Comparison of ENCODE assay signal across 1 cellular context in the genomic region with DNA sequence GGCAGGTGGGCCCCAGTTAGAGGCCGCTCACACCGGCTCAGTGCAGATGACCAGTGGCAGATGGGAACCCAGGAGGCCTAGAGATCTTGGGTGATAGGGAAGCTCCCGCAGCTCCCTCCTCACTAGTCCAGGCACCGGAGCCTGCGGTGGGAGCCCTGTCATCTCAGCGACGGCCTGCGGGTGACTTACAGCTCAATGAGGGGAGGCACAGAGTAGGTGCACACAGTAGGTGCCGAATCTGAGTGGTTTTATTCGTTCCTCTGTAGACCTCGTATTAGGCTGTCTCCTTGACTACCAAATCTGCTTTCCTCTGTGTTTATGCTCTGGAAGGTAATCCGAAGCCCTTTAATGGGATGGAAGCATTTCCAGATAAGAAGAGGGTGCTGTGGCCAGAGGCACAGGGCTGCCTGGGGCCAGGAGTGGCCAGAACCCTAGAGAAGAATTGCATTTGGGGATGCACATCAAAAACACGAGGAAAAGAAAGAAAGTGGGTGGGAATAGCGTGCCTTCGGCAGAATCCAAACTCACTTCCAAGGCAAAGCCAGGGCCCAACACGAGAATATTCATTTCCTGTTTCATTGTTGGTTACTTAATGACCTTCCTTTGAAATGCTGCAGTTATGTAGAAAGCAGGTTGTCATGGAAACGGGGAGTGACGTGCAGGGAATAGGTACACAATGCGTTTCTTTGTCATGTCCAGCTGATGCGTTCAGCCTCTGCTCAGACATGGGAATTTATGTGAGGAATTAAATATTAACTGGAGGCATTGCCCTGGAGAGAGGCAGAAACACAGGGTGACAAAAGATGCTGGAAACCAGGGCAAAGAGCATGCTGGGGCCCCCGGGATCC.
TF ChIP-seq lines count a peak whose summit lies in the region.

No MANE protein-coding gene starts in this region.

TF ChIP-seq in HepG2, 621 proteins besides CTCF, POLR2A, EP300 and RAD21 (continued from another document and continues in another):
- TF ChIP-seq, protein P1, sequence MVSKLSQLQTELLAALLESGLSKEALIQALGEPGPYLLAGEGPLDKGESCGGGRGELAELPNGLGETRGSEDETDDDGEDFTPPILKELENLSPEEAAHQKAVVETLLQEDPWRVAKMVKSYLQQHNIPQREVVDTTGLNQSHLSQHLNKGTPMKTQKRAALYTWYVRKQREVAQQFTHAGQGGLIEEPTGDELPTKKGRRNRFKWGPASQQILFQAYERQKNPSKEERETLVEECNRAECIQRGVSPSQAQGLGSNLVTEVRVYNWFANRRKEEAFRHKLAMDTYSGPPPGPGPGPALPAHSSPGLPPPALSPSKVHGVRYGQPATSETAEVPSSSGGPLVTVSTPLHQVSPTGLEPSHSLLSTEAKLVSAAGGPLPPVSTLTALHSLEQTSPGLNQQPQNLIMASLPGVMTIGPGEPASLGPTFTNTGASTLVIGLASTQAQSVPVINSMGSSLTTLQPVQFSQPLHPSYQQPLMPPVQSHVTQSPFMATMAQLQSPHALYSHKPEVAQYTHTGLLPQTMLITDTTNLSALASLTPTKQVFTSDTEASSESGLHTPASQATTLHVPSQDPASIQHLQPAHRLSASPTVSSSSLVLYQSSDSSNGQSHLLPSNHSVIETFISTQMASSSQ (IDR thresholded peaks at IDR 0.05; ENCODE audit: low read depth), result peak; percentile 95
- TF ChIP-seq, protein P1 (CRISPR knock-in tag; IDR thresholded peaks at IDR 0.05; ENCODE audit: borderline replicate concordance), result peak; percentile 98
- TF ChIP-seq PRPF4 (IDR thresholded peaks at IDR 0.05; ENCODE audit: low read depth, low read length, poor library complexity, severe bottlenecking), result no peak
- TF ChIP-seq SP4 (CRISPR knock-in tag; IDR thresholded peaks at IDR 0.05), result peak; percentile 22; the same call in 1 of the 2 replicates
- TF ChIP-seq, protein P2, sequence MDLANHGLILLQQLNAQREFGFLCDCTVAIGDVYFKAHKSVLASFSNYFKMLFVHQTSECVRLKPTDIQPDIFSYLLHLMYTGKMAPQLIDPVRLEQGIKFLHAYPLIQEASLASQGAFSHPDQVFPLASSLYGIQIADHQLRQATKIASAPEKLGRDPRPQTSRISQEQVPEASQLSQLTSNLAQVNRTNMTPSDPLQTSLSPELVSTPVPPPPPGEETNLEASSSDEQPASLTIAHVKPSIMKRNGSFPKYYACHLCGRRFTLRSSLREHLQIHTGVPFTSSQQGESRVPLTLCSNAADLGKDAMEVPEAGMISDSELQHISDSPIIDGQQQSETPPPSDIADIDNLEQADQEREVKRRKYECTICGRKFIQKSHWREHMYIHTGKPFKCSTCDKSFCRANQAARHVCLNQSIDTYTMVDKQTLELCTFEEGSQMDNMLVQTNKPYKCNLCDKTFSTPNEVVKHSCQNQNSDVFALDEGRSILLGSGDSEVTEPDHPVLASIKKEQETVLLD (CRISPR knock-in tag; IDR thresholded peaks at IDR 0.05; ENCODE audit: low read depth), result no peak; the same call in 1 of the 2 replicates
- no peak for TF ChIP-seq PAWR (CRISPR knock-in tag; IDR thresholded peaks at IDR 0.05; ENCODE audit: borderline replicate concordance)
- TF ChIP-seq TGIF2 (CRISPR knock-in tag; IDR thresholded peaks at IDR 0.05), result peak; percentile 73
- no peak for TF ChIP-seq ZNF777 (CRISPR knock-in tag; IDR thresholded peaks at IDR 0.05)
- TF ChIP-seq ZNF839 (CRISPR knock-in tag; IDR thresholded peaks at IDR 0.05; ENCODE audit: borderline replicate concordance), result 0 out of 2 replicates have a peak, but pooled peaks have one; percentile 72
- TF ChIP-seq STAT5B (CRISPR knock-in tag; IDR thresholded peaks at IDR 0.05), result no peak
- TF ChIP-seq, protein P3, sequence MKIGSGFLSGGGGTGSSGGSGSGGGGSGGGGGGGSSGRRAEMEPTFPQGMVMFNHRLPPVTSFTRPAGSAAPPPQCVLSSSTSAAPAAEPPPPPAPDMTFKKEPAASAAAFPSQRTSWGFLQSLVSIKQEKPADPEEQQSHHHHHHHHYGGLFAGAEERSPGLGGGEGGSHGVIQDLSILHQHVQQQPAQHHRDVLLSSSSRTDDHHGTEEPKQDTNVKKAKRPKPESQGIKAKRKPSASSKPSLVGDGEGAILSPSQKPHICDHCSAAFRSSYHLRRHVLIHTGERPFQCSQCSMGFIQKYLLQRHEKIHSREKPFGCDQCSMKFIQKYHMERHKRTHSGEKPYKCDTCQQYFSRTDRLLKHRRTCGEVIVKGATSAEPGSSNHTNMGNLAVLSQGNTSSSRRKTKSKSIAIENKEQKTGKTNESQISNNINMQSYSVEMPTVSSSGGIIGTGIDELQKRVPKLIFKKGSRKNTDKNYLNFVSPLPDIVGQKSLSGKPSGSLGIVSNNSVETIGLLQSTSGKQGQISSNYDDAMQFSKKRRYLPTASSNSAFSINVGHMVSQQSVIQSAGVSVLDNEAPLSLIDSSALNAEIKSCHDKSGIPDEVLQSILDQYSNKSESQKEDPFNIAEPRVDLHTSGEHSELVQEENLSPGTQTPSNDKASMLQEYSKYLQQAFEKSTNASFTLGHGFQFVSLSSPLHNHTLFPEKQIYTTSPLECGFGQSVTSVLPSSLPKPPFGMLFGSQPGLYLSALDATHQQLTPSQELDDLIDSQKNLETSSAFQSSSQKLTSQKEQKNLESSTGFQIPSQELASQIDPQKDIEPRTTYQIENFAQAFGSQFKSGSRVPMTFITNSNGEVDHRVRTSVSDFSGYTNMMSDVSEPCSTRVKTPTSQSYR (CRISPR knock-in tag; IDR thresholded peaks at IDR 0.05; ENCODE audit: borderline replicate concordance), result peak; percentile 28; the same call in 1 of the 2 replicates
- TF ChIP-seq, protein P4, sequence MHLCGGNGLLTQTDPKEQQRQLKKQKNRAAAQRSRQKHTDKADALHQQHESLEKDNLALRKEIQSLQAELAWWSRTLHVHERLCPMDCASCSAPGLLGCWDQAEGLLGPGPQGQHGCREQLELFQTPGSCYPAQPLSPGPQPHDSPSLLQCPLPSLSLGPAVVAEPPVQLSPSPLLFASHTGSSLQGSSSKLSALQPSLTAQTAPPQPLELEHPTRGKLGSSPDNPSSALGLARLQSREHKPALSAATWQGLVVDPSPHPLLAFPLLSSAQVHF (CRISPR knock-in tag; IDR thresholded peaks at IDR 0.05), result peak; percentile 73
- TF ChIP-seq GABPB1 (CRISPR knock-in tag; IDR thresholded peaks at IDR 0.05), result peak; percentile 75
- no peak; the same call in 1 of the 2 replicates for TF ChIP-seq ZNF652 (CRISPR knock-in tag; IDR thresholded peaks at IDR 0.05; ENCODE audit: borderline replicate concordance, low read depth)
- TF ChIP-seq, protein P5, sequence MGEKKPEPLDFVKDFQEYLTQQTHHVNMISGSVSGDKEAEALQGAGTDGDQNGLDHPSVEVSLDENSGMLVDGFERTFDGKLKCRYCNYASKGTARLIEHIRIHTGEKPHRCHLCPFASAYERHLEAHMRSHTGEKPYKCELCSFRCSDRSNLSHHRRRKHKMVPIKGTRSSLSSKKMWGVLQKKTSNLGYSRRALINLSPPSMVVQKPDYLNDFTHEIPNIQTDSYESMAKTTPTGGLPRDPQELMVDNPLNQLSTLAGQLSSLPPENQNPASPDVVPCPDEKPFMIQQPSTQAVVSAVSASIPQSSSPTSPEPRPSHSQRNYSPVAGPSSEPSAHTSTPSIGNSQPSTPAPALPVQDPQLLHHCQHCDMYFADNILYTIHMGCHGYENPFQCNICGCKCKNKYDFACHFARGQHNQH (CRISPR knock-in tag; IDR thresholded peaks at IDR 0.05), result peak; percentile 81
- peak; percentile 84 for TF ChIP-seq ZEB1 (IDR thresholded peaks at IDR 0.05; ENCODE audit: insufficient replicate concordance, low read depth)
- no peak for TF ChIP-seq ZNF781 (CRISPR knock-in tag; IDR thresholded peaks at IDR 0.05; ENCODE audit: borderline replicate concordance, not compliant biosample characterization)
- TF ChIP-seq ZNF629 (CRISPR knock-in tag; conservative IDR thresholded peaks at IDR 0.05), result no peak; the same call in 1 of the 2 replicates
- TF ChIP-seq ZFYVE20 (CRISPR knock-in tag; IDR thresholded peaks at IDR 0.05; ENCODE audit: borderline replicate concordance, low read depth), result no peak
- peak; percentile 86 for TF ChIP-seq TBL1XR1 (IDR thresholded peaks at IDR 0.05; ENCODE audit: borderline replicate concordance, low read length, partially characterized antibody)
- 0 out of 2 replicates have a peak, but pooled peaks have one; percentile 33 for TF ChIP-seq RELA (CRISPR knock-in tag; IDR thresholded peaks at IDR 0.05)
- no peak for TF ChIP-seq ZNF572 (CRISPR knock-in tag; IDR thresholded peaks at IDR 0.05)
- TF ChIP-seq, protein P6, sequence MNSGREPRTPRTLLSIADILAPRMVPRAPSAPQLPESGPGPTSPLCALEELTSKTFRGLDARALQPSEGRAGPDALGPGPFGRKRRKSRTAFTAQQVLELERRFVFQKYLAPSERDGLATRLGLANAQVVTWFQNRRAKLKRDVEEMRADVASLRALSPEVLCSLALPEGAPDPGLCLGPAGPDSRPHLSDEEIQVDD (CRISPR knock-in tag; IDR thresholded peaks at IDR 0.05; ENCODE audit: borderline replicate concordance), result no peak
- no peak for TF ChIP-seq SOX6 (IDR thresholded peaks at IDR 0.05)
- peak; percentile 99 for TF ChIP-seq SOX6 (CRISPR knock-in tag; IDR thresholded peaks at IDR 0.05)
- TF ChIP-seq ISL2 (CRISPR knock-in tag; IDR thresholded peaks at IDR 0.05), result peak; percentile 55; the same call in 1 of the 2 replicates
- no peak for TF ChIP-seq ADNP (CRISPR knock-in tag; IDR thresholded peaks at IDR 0.05)
- TF ChIP-seq GPN1 (CRISPR knock-in tag; IDR thresholded peaks at IDR 0.05; ENCODE audit: borderline replicate concordance), result no peak
- TF ChIP-seq, protein P7, sequence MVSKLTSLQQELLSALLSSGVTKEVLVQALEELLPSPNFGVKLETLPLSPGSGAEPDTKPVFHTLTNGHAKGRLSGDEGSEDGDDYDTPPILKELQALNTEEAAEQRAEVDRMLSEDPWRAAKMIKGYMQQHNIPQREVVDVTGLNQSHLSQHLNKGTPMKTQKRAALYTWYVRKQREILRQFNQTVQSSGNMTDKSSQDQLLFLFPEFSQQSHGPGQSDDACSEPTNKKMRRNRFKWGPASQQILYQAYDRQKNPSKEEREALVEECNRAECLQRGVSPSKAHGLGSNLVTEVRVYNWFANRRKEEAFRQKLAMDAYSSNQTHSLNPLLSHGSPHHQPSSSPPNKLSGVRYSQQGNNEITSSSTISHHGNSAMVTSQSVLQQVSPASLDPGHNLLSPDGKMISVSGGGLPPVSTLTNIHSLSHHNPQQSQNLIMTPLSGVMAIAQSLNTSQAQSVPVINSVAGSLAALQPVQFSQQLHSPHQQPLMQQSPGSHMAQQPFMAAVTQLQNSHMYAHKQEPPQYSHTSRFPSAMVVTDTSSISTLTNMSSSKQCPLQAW (CRISPR knock-in tag; IDR thresholded peaks at IDR 0.05), result peak; percentile 99
- TF ChIP-seq HNRNPLL (IDR thresholded peaks at IDR 0.05; ENCODE audit: low read depth, low read length, poor library complexity, severe bottlenecking), result no peak
- TF ChIP-seq, protein P8, sequence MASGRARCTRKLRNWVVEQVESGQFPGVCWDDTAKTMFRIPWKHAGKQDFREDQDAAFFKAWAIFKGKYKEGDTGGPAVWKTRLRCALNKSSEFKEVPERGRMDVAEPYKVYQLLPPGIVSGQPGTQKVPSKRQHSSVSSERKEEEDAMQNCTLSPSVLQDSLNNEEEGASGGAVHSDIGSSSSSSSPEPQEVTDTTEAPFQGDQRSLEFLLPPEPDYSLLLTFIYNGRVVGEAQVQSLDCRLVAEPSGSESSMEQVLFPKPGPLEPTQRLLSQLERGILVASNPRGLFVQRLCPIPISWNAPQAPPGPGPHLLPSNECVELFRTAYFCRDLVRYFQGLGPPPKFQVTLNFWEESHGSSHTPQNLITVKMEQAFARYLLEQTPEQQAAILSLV (CRISPR knock-in tag; IDR thresholded peaks at IDR 0.05; ENCODE audit: borderline replicate concordance), result no peak; the same call in 1 of the 2 replicates
- TF ChIP-seq, protein P9, sequence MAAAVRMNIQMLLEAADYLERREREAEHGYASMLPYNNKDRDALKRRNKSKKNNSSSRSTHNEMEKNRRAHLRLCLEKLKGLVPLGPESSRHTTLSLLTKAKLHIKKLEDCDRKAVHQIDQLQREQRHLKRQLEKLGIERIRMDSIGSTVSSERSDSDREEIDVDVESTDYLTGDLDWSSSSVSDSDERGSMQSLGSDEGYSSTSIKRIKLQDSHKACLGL (CRISPR knock-in tag; IDR thresholded peaks at IDR 0.05), result no peak
- TF ChIP-seq RNF2 (conservative IDR thresholded peaks at IDR 0.05; ENCODE audit: low read depth), result peak; percentile 98
- TF ChIP-seq ZNF772 (CRISPR knock-in tag; IDR thresholded peaks at IDR 0.05), result peak; percentile 79
- no peak for TF ChIP-seq ZSCAN30 (CRISPR knock-in tag; IDR thresholded peaks at IDR 0.05)
- peak; percentile 85; the same call in 1 of the 2 replicates for TF ChIP-seq MIER3 (CRISPR knock-in tag; IDR thresholded peaks at IDR 0.05; ENCODE audit: borderline replicate concordance)
- no peak for TF ChIP-seq MBNL3 (CRISPR knock-in tag; conservative IDR thresholded peaks at IDR 0.05)
- no peak for TF ChIP-seq ZNF709 (CRISPR knock-in tag; IDR thresholded peaks at IDR 0.05)
- no peak for TF ChIP-seq SRSF9 (IDR thresholded peaks at IDR 0.05; ENCODE audit: borderline replicate concordance, insufficient read depth, low read depth, low read length, poor library complexity, severe bottlenecking)
- peak; percentile 54; the same call in 1 of the 2 replicates for TF ChIP-seq BHLHE40 (IDR thresholded peaks at IDR 0.05; ENCODE audit: low read length)
- TF ChIP-seq ZNF746 (CRISPR knock-in tag; IDR thresholded peaks at IDR 0.05), result no peak; the same call in 1 of the 2 replicates
- no peak for TF ChIP-seq ZNF326 (CRISPR knock-in tag; IDR thresholded peaks at IDR 0.05; ENCODE audit: borderline replicate concordance)
- TF ChIP-seq, protein P10, sequence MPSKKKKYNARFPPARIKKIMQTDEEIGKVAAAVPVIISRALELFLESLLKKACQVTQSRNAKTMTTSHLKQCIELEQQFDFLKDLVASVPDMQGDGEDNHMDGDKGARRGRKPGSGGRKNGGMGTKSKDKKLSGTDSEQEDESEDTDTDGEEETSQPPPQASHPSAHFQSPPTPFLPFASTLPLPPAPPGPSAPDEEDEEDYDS (CRISPR knock-in tag; IDR thresholded peaks at IDR 0.05), result peak; percentile 63
- no peak for TF ChIP-seq ASH2L (IDR thresholded peaks at IDR 0.05; ENCODE audit: insufficient read length, low read depth, low read length)
- 0 out of 2 replicates have a peak, but pooled peaks have one; percentile 5 for TF ChIP-seq DMAP1 (CRISPR knock-in tag; IDR thresholded peaks at IDR 0.05)
- peak; percentile 44; the same call in 1 of the 2 replicates for TF ChIP-seq ZNF563 (CRISPR knock-in tag; IDR thresholded peaks at IDR 0.05)
- peak; percentile 72; the same call in 1 of the 2 replicates for TF ChIP-seq SNAPC2 (CRISPR knock-in tag; IDR thresholded peaks at IDR 0.05)
